Comparison of ENCODE assay signal across 20 cellular contexts in the genomic region with DNA sequence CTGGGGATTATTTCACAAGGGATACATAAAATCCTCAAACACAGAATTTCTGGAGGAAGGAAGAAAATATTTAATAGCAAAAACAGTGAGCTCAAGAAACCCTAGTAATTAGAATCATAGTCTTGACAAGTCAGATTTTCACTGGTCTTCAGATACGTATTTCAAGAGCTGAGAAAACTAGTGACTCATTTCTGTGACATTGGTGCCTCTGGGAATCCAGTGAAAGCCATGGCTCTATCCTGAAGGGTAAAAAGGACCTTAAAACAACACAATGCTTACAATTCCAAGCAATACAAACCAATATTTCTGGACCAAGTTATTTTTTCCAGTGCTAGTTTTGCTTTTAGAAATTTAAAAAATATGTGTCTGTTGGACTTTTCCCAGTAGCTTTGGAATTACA.
DNase-seq lines count a peak whose midpoint lies in the region; ATAC-seq and TF ChIP-seq lines count a peak whose summit lies in the region.
"Had no signal": no experiment of that assay in that cellular context is flagged by ENCODE, and none has a peak within 500 bp of the region (broad histone marks: within the 10 kb centered on the region; RNA-seq: fewer than 3 reads in every experiment).

No MANE protein-coding gene starts in this region.

- DNase-seq in AG10803 (ENCODE audit: low read depth) (peak; percentile 48), M059J (ENCODE audit: low read depth) (peak; percentile 63), fibroblast of mammary gland (ENCODE audit: low read depth) (peak; percentile 74), osteoblast (ENCODE audit: insufficient read length, low spot score, missing footprints) (peak; percentile 9), HCEC 1CT (no peak), D341Med (ENCODE audit: low spot score) (no peak)
- DNase-seq in stimulated activated CD4-positive, alpha-beta T cell treated with anti-CD3 and anti-CD28 coated beads, Interleukin-4, amount 100 ng/mL, for 1 hour, result no peak
- DNase-seq: activated CD4-positive, alpha-beta T cell treated with anti-CD3 and anti-CD28 coated beads for 48 hours; activated CD8-positive, alpha-beta memory T cell treated with anti-CD3 and anti-CD28 coated beads, Interleukin-2, amount 10 ng/mL, durations not matched to agents 7 days and 5 days; H7; kidney; mammary epithelial cell; NCI-H1417; NCI-H446 treated with DMSO at 0.1 percent for 48 hours; NK-92 treated with Interleukin-12 subunit alpha and Interleukin-12 subunit beta, amount 100 ng/mL, for 24 hours; spleen; stimulated activated naive CD8-positive, alpha-beta T cell treated with anti-CD3 and anti-CD28 coated beads, Interleukin-15, amount 100 ng/mL, for 72 hours; T-helper 17 cell had no signal

- H2AFZ ChIP-seq in osteoblast (ENCODE audit: low read length), result no peak overlapping the region

- H4K20me1 ChIP-seq in osteoblast (ENCODE audit: insufficient read depth, low read length), result no peaks in the 10 kb centered on the region
- H4K20me1 ChIP-seq: BLaER1 treated with 17β-estradiol and CSF1 and Interleukin-3, amounts not matched to agents 10 nM and 100 nM had no signal

- H3K4me3 ChIP-seq in AG10803 (ENCODE audit: low read length), result no peak overlapping the region
- no peak overlapping the region for H3K4me3 ChIP-seq in fibroblast of mammary gland (ENCODE audit: control insufficient read depth, low read depth, low read length)
- H3K4me3 ChIP-seq in osteoblast (ENCODE audit: insufficient read depth, low read length), result no peak overlapping the region
- H3K4me3 ChIP-seq: BLaER1 treated with 17β-estradiol and CSF1 and Interleukin-3, amounts not matched to agents 10 nM and 100 nM; spleen had no signal

- TF ChIP-seq CTCF in AG10803 (conservative IDR thresholded peaks at IDR 0.05; ENCODE audit: low read length) (no peak), fibroblast of mammary gland (conservative IDR thresholded peaks at IDR 0.05; ENCODE audit: control insufficient read depth, insufficient read depth, low read depth, low read length) (no peak), osteoblast (IDR thresholded peaks at IDR 0.05; ENCODE audit: extremely low read depth, low read depth, low read length) (no peak)

- peaks cover 40% of the 10 kb centered on the region for H3K4me1 ChIP-seq in osteoblast (ENCODE audit: insufficient read depth, low read length)

- peak overlapping the region; percentile 61 for H3K27ac ChIP-seq in osteoblast (ENCODE audit: low read depth, low read length)
- H3K27ac ChIP-seq: BLaER1 treated with 17β-estradiol and CSF1 and Interleukin-3, amounts not matched to agents 10 nM and 100 nM had no signal

- no peak for ATAC-seq in GM21737 (IDR thresholded peaks at IDR 0.05; ENCODE audit: unreplicated experiment)
- ATAC-seq: activated CD8-positive, alpha-beta memory T cell treated with anti-CD3 and anti-CD28 coated beads, Interleukin-2, amount 10 ng/mL, durations not matched to agents 7 days and 5 days; stimulated activated naive CD8-positive, alpha-beta T cell treated with anti-CD3 and anti-CD28 coated beads, Interleukin-15, amount 100 ng/mL, for 72 hours; T-helper 17 cell had no signal

- H3K27me3 ChIP-seq in osteoblast (ENCODE audit: insufficient read depth, low read length), result no peaks in the 10 kb centered on the region
- H3K27me3 ChIP-seq: BLaER1 treated with 17β-estradiol and CSF1 and Interleukin-3, amounts not matched to agents 10 nM and 100 nM; spleen had no signal

- H3K4me2 ChIP-seq in osteoblast (ENCODE audit: insufficient read depth, low read length), result peak overlapping the region; percentile 35
- H3K4me2 ChIP-seq: BLaER1 treated with 17β-estradiol and CSF1 and Interleukin-3, amounts not matched to agents 10 nM and 100 nM had no signal

- H3K79me2 ChIP-seq in osteoblast (ENCODE audit: insufficient read depth, low read length), result peaks cover 88% of the 10 kb centered on the region

- H3K36me3 ChIP-seq in osteoblast (ENCODE audit: insufficient read depth, low read length), result peaks cover 11% of the 10 kb centered on the region
- H3K36me3 ChIP-seq: spleen had no signal

- no peaks in the 10 kb centered on the region for H3K9me3 ChIP-seq in osteoblast (ENCODE audit: low read depth, low read length)

Comparison
In these comparisons a context has a peak if more than half of its experiments do, and no peak if none do; other contexts are left out.
1. DNase-seq: peak in AG10803 (single experiment), M059J (single experiment), fibroblast of mammary gland (single experiment) and osteoblast (single experiment); none in HCEC 1CT (single experiment), stimulated activated CD4-positive, alpha-beta T cell treated with anti-CD3 and anti-CD28 coated beads, Interleukin-4, amount 100 ng/mL, for 1 hour (single experiment) and D341Med (single experiment).